ENCODE assay signal across 15 cellular contexts in the genomic region with DNA sequence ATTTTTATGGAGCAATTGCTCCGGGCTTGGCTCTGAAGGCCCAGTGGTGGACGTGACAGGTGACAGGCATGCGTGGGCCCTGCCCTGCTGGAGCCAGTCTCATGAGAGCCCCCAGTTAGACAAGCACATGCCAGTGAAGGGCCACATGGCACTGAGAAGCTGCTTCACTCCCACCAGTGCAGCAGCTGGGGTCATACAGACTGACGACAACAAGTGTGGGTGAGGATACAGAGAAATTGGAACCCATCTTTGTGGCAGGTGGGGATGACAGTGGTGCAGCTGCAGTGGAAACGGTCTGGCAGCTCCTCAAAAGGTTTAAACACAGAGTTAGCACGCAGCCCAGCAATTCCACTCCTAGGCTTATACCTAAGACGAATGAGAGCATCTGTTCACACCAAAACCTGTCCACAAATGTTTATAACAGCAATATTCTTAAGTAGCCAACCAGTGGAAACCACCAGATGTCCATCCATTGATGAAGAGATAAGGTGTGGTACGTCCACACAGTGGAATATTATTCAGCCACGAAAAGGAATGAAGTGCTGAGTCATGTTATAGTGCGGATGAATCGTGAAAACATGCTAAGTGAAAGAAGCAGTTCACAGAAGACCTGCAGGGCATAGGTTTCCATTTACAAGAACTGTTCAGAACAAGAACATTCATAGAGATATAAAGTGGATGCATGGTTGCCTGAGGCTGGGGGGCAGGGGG. TPM values are rescaled to one million over a fixed set of nuclear protein-coding genes. Genes with fewer than 3 reads are reported as not detected.
DNase-seq lines count a peak whose midpoint lies in the region; ATAC-seq, FAIRE-seq and TF ChIP-seq lines count a peak whose summit lies in the region.
"Had no signal": no experiment of that assay in that cellular context is flagged by ENCODE, and none has a peak within 500 bp of the region (broad histone marks: within the 10 kb centered on the region; RNA-seq: fewer than 3 reads in every experiment).

No MANE protein-coding gene starts in this region.

- peak overlapping the region in 1 of 2 experiments; percentile 62 for H3K14ac ChIP-seq in mesenchymal stem cell (ENCODE audit: low read length in 2 of 2)

- no peaks in the 10 kb centered on the region for H3K9me3 Mint-ChIP-seq in activated naive CD8-positive, alpha-beta T cell treated with anti-CD3 and anti-CD28 coated beads, Interleukin-2, amount 50 U/mL, for 24 hours
- no peaks in the 10 kb centered on the region for H3K9me3 Mint-ChIP-seq in activated naive CD8-positive, alpha-beta T cell treated with anti-CD3 and anti-CD28 coated beads for 36 hours
- H3K9me3 Mint-ChIP-seq: stimulated activated memory B cell treated with anti-CD40 and anti-IgM and Interleukin-4, amounts not matched to agents 10 μg/mL and 1 μg/mL and 100 μg/mL, for 72 hours had no signal

- no peak overlapping the region for H3K4me2 ChIP-seq in mesenchymal stem cell (ENCODE audit: low read length, poor library complexity, severe bottlenecking)

- H3K36me3 Mint-ChIP-seq in activated naive CD8-positive, alpha-beta T cell treated with anti-CD3 and anti-CD28 coated beads, Interleukin-2, amount 50 U/mL, for 24 hours (ENCODE audit: low read depth) = no peaks in the 10 kb centered on the region
- H3K36me3 Mint-ChIP-seq in activated naive CD8-positive, alpha-beta T cell treated with anti-CD3 and anti-CD28 coated beads for 36 hours = no peaks in the 10 kb centered on the region
- H3K36me3 Mint-ChIP-seq: stimulated activated memory B cell treated with anti-CD40 and anti-IgM and Interleukin-4, amounts not matched to agents 10 μg/mL and 1 μg/mL and 100 μg/mL, for 72 hours had no signal

- H3K9me3 ChIP-seq in adrenal gland (replicated peaks in 1 of 3) = no peaks in the 10 kb centered on the region
- no peaks in the 10 kb centered on the region for H3K9me3 ChIP-seq in mesenchymal stem cell (ENCODE audit: control insufficient read depth, low read length)
- H3K9me3 ChIP-seq in upper lobe of left lung = no peaks in the 10 kb centered on the region
- H3K9me3 ChIP-seq in small intestine (ENCODE audit: control insufficient read depth, low read depth) = no peaks in the 10 kb centered on the region

- no peak overlapping the region for H2AFZ ChIP-seq in mesenchymal stem cell (ENCODE audit: low read depth, low read length)

- no peak overlapping the region for H3K4me3 Mint-ChIP-seq in activated naive CD8-positive, alpha-beta T cell treated with anti-CD3 and anti-CD28 coated beads, Interleukin-2, amount 50 U/mL, for 24 hours
- H3K4me3 Mint-ChIP-seq in activated naive CD8-positive, alpha-beta T cell treated with anti-CD3 and anti-CD28 coated beads for 36 hours = no peak overlapping the region
- H3K4me3 Mint-ChIP-seq: stimulated activated memory B cell treated with anti-CD40 and anti-IgM and Interleukin-4, amounts not matched to agents 10 μg/mL and 1 μg/mL and 100 μg/mL, for 72 hours had no signal

- no peak for TF ChIP-seq CTCF in adrenal gland (IDR thresholded peaks at IDR 0.05)
- TF ChIP-seq CTCF in upper lobe of left lung (IDR thresholded peaks at IDR 0.05) = no peak

- peak overlapping the region; percentile 17 for H3K27ac Mint-ChIP-seq in activated naive CD8-positive, alpha-beta T cell treated with anti-CD3 and anti-CD28 coated beads, Interleukin-2, amount 50 U/mL, for 24 hours
- H3K27ac Mint-ChIP-seq in activated naive CD8-positive, alpha-beta T cell treated with anti-CD3 and anti-CD28 coated beads for 36 hours = no peak overlapping the region
- H3K27ac Mint-ChIP-seq: progenitor cell of endocrine pancreas; stimulated activated memory B cell treated with anti-CD40 and anti-IgM and Interleukin-4, amounts not matched to agents 10 μg/mL and 1 μg/mL and 100 μg/mL, for 72 hours had no signal

- H3K27me3 ChIP-seq in adrenal gland = no peaks in the 10 kb centered on the region
- no peaks in the 10 kb centered on the region for H3K27me3 ChIP-seq in mesenchymal stem cell (ENCODE audit: control insufficient read depth in 1 of 2, insufficient read depth in 1 of 2, low read length in 2 of 2)
- no peaks in the 10 kb centered on the region for H3K27me3 ChIP-seq in upper lobe of left lung
- no peaks in the 10 kb centered on the region for H3K27me3 ChIP-seq in small intestine (ENCODE audit: control insufficient read depth in 2 of 2, insufficient read depth in 2 of 2, low read length in 2 of 2)

- H2BK12ac ChIP-seq in mesenchymal stem cell (ENCODE audit: low read length in 2 of 2) = peak overlapping the region; percentile 80 to 91

- FAIRE-seq in small intestine (lab: Jason Lieb, UNC) = no peak
- FAIRE-seq: H54 had no signal

- H4K91ac ChIP-seq in mesenchymal stem cell (ENCODE audit: low read length) = peak overlapping the region; percentile 0

- H3K27ac ChIP-seq in adrenal gland (peak overlapping the region in 3 of 5 donors; percentile 7 to 85 (median 64)), mesenchymal stem cell (ENCODE audit: low read length, poor library complexity, severe bottlenecking) (peak overlapping the region; percentile 70), upper lobe of left lung (peak overlapping the region; percentile 50 to 87 (median 82)), small intestine (ENCODE audit: low read depth in 1 of 2, low read length in 1 of 2) (peak overlapping the region in 1 of 2 donors; percentile 15)

- H3K18ac ChIP-seq in mesenchymal stem cell (ENCODE audit: low read depth in 1 of 2, low read length in 2 of 2) = peak overlapping the region; percentile 13 to 49

- intact Hi-C loops in adrenal gland (cut with DNase I) = loop anchor here in 1 of 2 donors (5.0 kb wide), 1 partner anchor 38 kb away; no protein-coding TSS in a partner anchor
- intact Hi-C loops in posterior vena cava (cut with DNase I) = no loop called here

- H3K9ac ChIP-seq in mesenchymal stem cell (ENCODE audit: low read length) = peak overlapping the region; percentile 80

- H4K8ac ChIP-seq in mesenchymal stem cell (ENCODE audit: low read length) = no peak overlapping the region

- H3K36me3 ChIP-seq in adrenal gland (replicated peaks in 1 of 2) (no peaks in the 10 kb centered on the region), mesenchymal stem cell (ENCODE audit: control insufficient read depth in 1 of 2, insufficient read depth in 2 of 2, low read depth in 1 of 2, low read length in 2 of 2) (no peaks in the 10 kb centered on the region), upper lobe of left lung (no peaks in the 10 kb centered on the region), small intestine (ENCODE audit: control insufficient read depth in 2 of 2, insufficient read depth in 2 of 2, low read length in 2 of 2) (no peaks in the 10 kb centered on the region)

- peak overlapping the region; percentile 34 to 63 for H3K4ac ChIP-seq in mesenchymal stem cell (ENCODE audit: low read depth in 1 of 2, low read length in 2 of 2)

- peak overlapping the region; percentile 65 for H2AK5ac ChIP-seq in mesenchymal stem cell (ENCODE audit: low read length, severe bottlenecking)

- H3K23ac ChIP-seq in mesenchymal stem cell (ENCODE audit: low read length in 2 of 2) = no peak overlapping the region

- H3K4me3 ChIP-seq in adrenal gland (no peak overlapping the region), mesenchymal stem cell (ENCODE audit: insufficient read depth in 1 of 2, low read depth in 1 of 2, low read length in 2 of 2) (no peak overlapping the region), upper lobe of left lung (no peak overlapping the region), small intestine (ENCODE audit: low read depth in 1 of 2, low read length in 2 of 2) (no peak overlapping the region)

- WGBS in adrenal gland, 4 donors = 90 to 92% (median 91%) methylated on average over 8 to 11 of the region's 11 CpGs
- WGBS in mesenchymal stem cell = 93% methylated on average over 11 of the region's 11 CpGs
- WGBS in upper lobe of left lung, 2 donors = 82 to 87% methylated on average over 11 of the region's 11 CpGs
- WGBS in small intestine, 3 donors = 82 to 88% (median 86%) methylated on average over 11 of the region's 11 CpGs

- no peak overlapping the region for H2BK120ac ChIP-seq in mesenchymal stem cell (ENCODE audit: low read depth, low read length)

- no peak for DNase-seq in activated naive CD8-positive, alpha-beta T cell treated with anti-CD3 and anti-CD28 coated beads, Interleukin-2, amount 50 U/mL, for 24 hours
- DNase-seq in activated naive CD8-positive, alpha-beta T cell treated with anti-CD3 and anti-CD28 coated beads for 36 hours = no peak
- DNase-seq in adrenal gland = no peak
- no peak for DNase-seq in mesenchymal stem cell
- no peak for DNase-seq in upper lobe of left lung
- no peak for DNase-seq in 8988T
- no peak for DNase-seq in posterior vena cava (ENCODE audit: low spot score)
- no peak for DNase-seq in small intestine
- DNase-seq: activated T-cell treated with anti-CD3 and anti-CD28 coated beads for 4 hours; stimulated activated CD4-positive, alpha-beta T cell treated with anti-CD3 and anti-CD28 coated beads, Interleukin-4, amount 100 ng/mL, for 4 hours had no signal

- H2BK5ac ChIP-seq in mesenchymal stem cell (ENCODE audit: low read depth, low read length, poor library complexity, severe bottlenecking) = no peak overlapping the region

- no peak for ATAC-seq in activated naive CD8-positive, alpha-beta T cell treated with anti-CD3 and anti-CD28 coated beads, Interleukin-2, amount 50 U/mL, for 24 hours
- peak in 1 of 2 donors; percentile 13 for ATAC-seq in upper lobe of left lung (ENCODE audit: low FRiP score in 2 of 2)
- ATAC-seq: activated CD4-positive, CD25-positive, alpha-beta regulatory T cell treated with anti-CD3 and anti-CD28 coated beads, Interleukin-2, amount 50 U/mL, for 24 hours had no signal

- no peak overlapping the region for H2BK15ac ChIP-seq in mesenchymal stem cell (ENCODE audit: low read depth, poor library complexity, severe bottlenecking)

- H3K27me3 Mint-ChIP-seq in activated naive CD8-positive, alpha-beta T cell treated with anti-CD3 and anti-CD28 coated beads, Interleukin-2, amount 50 U/mL, for 24 hours = no peaks in the 10 kb centered on the region
- H3K27me3 Mint-ChIP-seq in activated naive CD8-positive, alpha-beta T cell treated with anti-CD3 and anti-CD28 coated beads for 36 hours = no peaks in the 10 kb centered on the region
- H3K27me3 Mint-ChIP-seq: stimulated activated memory B cell treated with anti-CD40 and anti-IgM and Interleukin-4, amounts not matched to agents 10 μg/mL and 1 μg/mL and 100 μg/mL, for 72 hours had no signal

- TF ChIP-seq POLR2A in adrenal gland (IDR thresholded peaks at IDR 0.05) (no peak), upper lobe of left lung (IDR thresholded peaks at IDR 0.05) (no peak)

- TF ChIP-seq EP300 in upper lobe of left lung (IDR thresholded peaks at IDR 0.05) = no peak

- H3K79me1 ChIP-seq in mesenchymal stem cell (replicated peaks; ENCODE audit: low read length, poor library complexity, severe bottlenecking) = no peaks in the 10 kb centered on the region

- H3K4me1 Mint-ChIP-seq in activated naive CD8-positive, alpha-beta T cell treated with anti-CD3 and anti-CD28 coated beads, Interleukin-2, amount 50 U/mL, for 24 hours = peaks cover 24% of the 10 kb centered on the region
- H3K4me1 Mint-ChIP-seq in activated naive CD8-positive, alpha-beta T cell treated with anti-CD3 and anti-CD28 coated beads for 36 hours = peaks cover 14% of the 10 kb centered on the region

- H3K4me1 ChIP-seq in adrenal gland (replicated peaks in 1 of 2) (peaks cover 13 to 23% of the 10 kb centered on the region in 2 donors), mesenchymal stem cell (ENCODE audit: control insufficient read depth, insufficient read depth, low read depth, low read length) (peaks cover 30% of the 10 kb centered on the region), upper lobe of left lung (peaks cover 13 to 32% (median 18%) of the 10 kb centered on the region in 4 donors), small intestine (ENCODE audit: control insufficient read depth in 2 of 2, insufficient read depth in 1 of 2, low read depth in 1 of 2, low read length in 1 of 2) (no peaks in the 10 kb centered on the region)

RNA-seq across cellular contexts. Expression of gene CIBAR2, which starts 12.5 kb away (rescaled TPM):
- not detected for total RNA-seq in activated naive CD8-positive, alpha-beta T cell treated with anti-CD3 and anti-CD28 coated beads for 36 hours
- total RNA-seq in adrenal gland (1 to 10 TPM in 1 of 8 donors, under 1 TPM in 3, not detected in 4; 0.30 to 1.2 (median 0.47) TPM), upper lobe of left lung (10 to 100 TPM in 3 of 6 donors, 1 to 10 TPM in 2, under 1 TPM in 1; 0.40 to 35.6 (median 9.9) TPM), posterior vena cava (not detected)
- polyA plus RNA-seq in adrenal gland (1 to 10 TPM in 2 of 3 donors, under 1 TPM in 1; 0.91 to 2.6 (median 1.7) TPM), small intestine (1 to 10 TPM in 1 of 3 donors, under 1 TPM in 1, not detected in 1; 0.19 to 3.0 TPM)
- polyA plus RNA-seq in mesenchymal stem cell (2013, experiment 1 of 2) = 0.03 TPM
- 0.07 TPM for polyA plus RNA-seq in mesenchymal stem cell (2013, experiment 2 of 2)
- total RNA-seq: mononuclear cell had no signal
